ENCODE assay signal across 8 cellular contexts in genomic region chr1:226814751-226815496, GRCh38. TPM values are rescaled to one million over a fixed set of nuclear protein-coding genes. Genes with fewer than 3 reads are reported as not detected.
DNase-seq lines count a peak whose midpoint lies in the region; ATAC-seq and TF ChIP-seq lines count a peak whose summit lies in the region.

No MANE protein-coding gene starts in this region.

- peaks cover 4% of the 10 kb centered on the region for H3K4me1 ChIP-seq in mucosa of descending colon (ENCODE audit: low read depth)
- H3K4me1 ChIP-seq in CD8-positive, alpha-beta memory T cell (ENCODE audit: insufficient read depth, low read length), result no peaks in the 10 kb centered on the region

- no peaks in the 10 kb centered on the region for H3K27me3 ChIP-seq in CD8-positive, alpha-beta memory T cell (ENCODE audit: insufficient read depth, low read length, poor library complexity, severe bottlenecking)

- CTCF ChIA-PET in CD8-positive, alpha-beta memory T cell (lab: Charles Lee), result interaction anchor here (1.0 to 1.4 kb wide), 3 partner anchors 11 to 177 kb away, joined by 3 to 5 read pairs (median 3); partner anchors contain the start of gene ITPKB

- no peaks in the 10 kb centered on the region for H3K27me3 Mint-ChIP-seq in natural killer cell treated with Interleukin-12 subunit alpha and Interleukin-12 subunit beta and Interleukin-15 and Interleukin-18, amount 100 ng/mL, for 72 hours
- no peaks in the 10 kb centered on the region for H3K27me3 Mint-ChIP-seq in activated naive CD8-positive, alpha-beta T cell treated with anti-CD3 and anti-CD28 coated beads for 36 hours
- peaks cover 0 to 4% of the 10 kb centered on the region in 2 donors for H3K27me3 Mint-ChIP-seq in CD8-positive, alpha-beta memory T cell

- no peaks in the 10 kb centered on the region for H3K4me1 Mint-ChIP-seq in natural killer cell treated with Interleukin-12 subunit alpha and Interleukin-12 subunit beta and Interleukin-15 and Interleukin-18, amount 100 ng/mL, for 72 hours (ENCODE audit: low read depth in 2 of 2)
- peaks cover 3% of the 10 kb centered on the region for H3K4me1 Mint-ChIP-seq in activated naive CD8-positive, alpha-beta T cell treated with anti-CD3 and anti-CD28 coated beads for 36 hours
- H3K4me1 Mint-ChIP-seq in CD8-positive, alpha-beta memory T cell, result peaks cover 3 to 9% (median 4%) of the 10 kb centered on the region in 3 donors

- H3K4me3 ChIP-seq in coronary artery (no peak overlapping the region), mucosa of descending colon (no peak overlapping the region)
- H3K4me3 ChIP-seq in CD8-positive, alpha-beta memory T cell (ENCODE audit: low read length), result no peak overlapping the region

- H3K4me3 Mint-ChIP-seq in natural killer cell treated with Interleukin-12 subunit alpha and Interleukin-12 subunit beta and Interleukin-15 and Interleukin-18, amount 100 ng/mL, for 72 hours, result no peak overlapping the region
- H3K4me3 Mint-ChIP-seq in activated naive CD8-positive, alpha-beta T cell treated with anti-CD3 and anti-CD28 coated beads for 36 hours, result no peak overlapping the region
- H3K4me3 Mint-ChIP-seq in CD8-positive, alpha-beta memory T cell, result no peak overlapping the region

- DNase-seq in ELF-1 (ENCODE audit: low read depth, low spot score), result peak; percentile 34
- DNase-seq in NCI-H510A treated with DMSO at 0.1 percent for 48 hours (lab: John Stamatoyannopoulos, UW), result peak; percentile 89
- DNase-seq in coronary artery (ENCODE audit: low spot score), result peak; percentile 80
- DNase-seq in mucosa of descending colon, result peak; percentile 75 to 81 (median 76)
- no peak for DNase-seq in natural killer cell treated with Interleukin-12 subunit alpha and Interleukin-12 subunit beta and Interleukin-15 and Interleukin-18, amount 100 ng/mL, for 72 hours (ENCODE audit: low spot score)
- DNase-seq in activated naive CD8-positive, alpha-beta T cell treated with anti-CD3 and anti-CD28 coated beads for 36 hours, result no peak
- no peak for DNase-seq in CD8-positive, alpha-beta memory T cell

- POLR2A ChIA-PET in CD8-positive, alpha-beta memory T cell (lab: Charles Lee), result interaction anchor here (0.7 to 1.0 kb wide), 3 partner anchors 78 to 949 kb away, joined by 3 read pairs; no protein-coding TSS in a partner anchor

- no peaks in the 10 kb centered on the region for H3K9me3 Mint-ChIP-seq in natural killer cell treated with Interleukin-12 subunit alpha and Interleukin-12 subunit beta and Interleukin-15 and Interleukin-18, amount 100 ng/mL, for 72 hours
- no peaks in the 10 kb centered on the region for H3K9me3 Mint-ChIP-seq in activated naive CD8-positive, alpha-beta T cell treated with anti-CD3 and anti-CD28 coated beads for 36 hours
- no peaks in the 10 kb centered on the region for H3K9me3 Mint-ChIP-seq in CD8-positive, alpha-beta memory T cell

- no peak for TF ChIP-seq CTCF in coronary artery (IDR thresholded peaks at IDR 0.05)
- no peak for TF ChIP-seq CTCF in mucosa of descending colon (IDR thresholded peaks at IDR 0.05)

- ATAC-seq in mucosa of descending colon (peak; percentile 97), HG03280 (IDR thresholded peaks at IDR 0.05; ENCODE audit: unreplicated experiment) (no peak)
- no peak for ATAC-seq in natural killer cell treated with Interleukin-12 subunit alpha and Interleukin-12 subunit beta and Interleukin-15 and Interleukin-18, amount 100 ng/mL, for 72 hours

- intact Hi-C loops in mucosa of descending colon (cut with DNase I, micrococcal nuclease), result no loop called here

- no peaks in the 10 kb centered on the region for H3K9me3 ChIP-seq in mucosa of descending colon
- no peaks in the 10 kb centered on the region for H3K9me3 ChIP-seq in CD8-positive, alpha-beta memory T cell (ENCODE audit: low read length)

- no peak overlapping the region for H3K27ac Mint-ChIP-seq in natural killer cell treated with Interleukin-12 subunit alpha and Interleukin-12 subunit beta and Interleukin-15 and Interleukin-18, amount 100 ng/mL, for 72 hours
- no peak overlapping the region for H3K27ac Mint-ChIP-seq in activated naive CD8-positive, alpha-beta T cell treated with anti-CD3 and anti-CD28 coated beads for 36 hours
- peak overlapping the region in 1 of 8 donors; percentile 2 for H3K27ac Mint-ChIP-seq in CD8-positive, alpha-beta memory T cell

- H3K36me3 ChIP-seq in mucosa of descending colon (ENCODE audit: low read depth), result no peaks in the 10 kb centered on the region
- no peaks in the 10 kb centered on the region for H3K36me3 ChIP-seq in CD8-positive, alpha-beta memory T cell (ENCODE audit: insufficient read depth, low read length)

- H3K27ac ChIP-seq in coronary artery, result peak overlapping the region; percentile 26 to 34
- H3K27ac ChIP-seq in CD8-positive, alpha-beta memory T cell (ENCODE audit: low read depth, low read length), result no peak overlapping the region

- no peaks in the 10 kb centered on the region for H3K36me3 Mint-ChIP-seq in natural killer cell treated with Interleukin-12 subunit alpha and Interleukin-12 subunit beta and Interleukin-15 and Interleukin-18, amount 100 ng/mL, for 72 hours
- no peaks in the 10 kb centered on the region for H3K36me3 Mint-ChIP-seq in activated naive CD8-positive, alpha-beta T cell treated with anti-CD3 and anti-CD28 coated beads for 36 hours
- no peaks in the 10 kb centered on the region for H3K36me3 Mint-ChIP-seq in CD8-positive, alpha-beta memory T cell

RNA-seq across cellular contexts. Expression of gene PSEN2, which starts 55.5 kb away (rescaled TPM):
- 10 to 100 TPM; 20.3 to 30.7 (median 24.1) TPM for total RNA-seq in mucosa of descending colon
- total RNA-seq in natural killer cell treated with Interleukin-12 subunit alpha and Interleukin-12 subunit beta and Interleukin-15 and Interleukin-18, amount 100 ng/mL, for 72 hours, result 10 to 100 TPM; 20.3 to 21.8 TPM
- total RNA-seq in activated naive CD8-positive, alpha-beta T cell treated with anti-CD3 and anti-CD28 coated beads for 36 hours, result 1 to 10 TPM; 3.9 to 4.6 TPM
- total RNA-seq in CD8-positive, alpha-beta memory T cell, result 10 to 100 TPM; 10.2 to 10.5 TPM
- 9.8 TPM for polyA plus RNA-seq in CD8-positive, alpha-beta memory T cell

Comparison
In these comparisons a context has a peak if more than half of its experiments do, and no peak if none do; other contexts are left out.
1. DNase-seq: peak in ELF-1 (single experiment), NCI-H510A treated with DMSO at 0.1 percent for 48 hours (single experiment), coronary artery (single experiment) and mucosa of descending colon (3 of 3); none in natural killer cell treated with Interleukin-12 subunit alpha and Interleukin-12 subunit beta and Interleukin-15 and Interleukin-18, amount 100 ng/mL, for 72 hours (single experiment), activated naive CD8-positive, alpha-beta T cell treated with anti-CD3 and anti-CD28 coated beads for 36 hours (single experiment) and CD8-positive, alpha-beta memory T cell (0 of 5).